8 cellular contexts compared by ENCODE assay signal in genomic region chr17:17781591-17782424, GRCh38. TPM values are rescaled to one million over a fixed set of nuclear protein-coding genes. Genes with fewer than 3 reads are reported as not detected.
DNase-seq lines count a peak whose midpoint lies in the region; ATAC-seq and TF ChIP-seq lines count a peak whose summit lies in the region.

No MANE protein-coding gene starts in this region.

- peaks cover 4% of the 10 kb centered on the region for H3K36me3 ChIP-seq in thymus (ENCODE audit: control insufficient read depth, insufficient read depth)

- ATAC-seq in HG02852 (IDR thresholded peaks at IDR 0.05; ENCODE audit: unreplicated experiment) (no peak), GM18867 (IDR thresholded peaks at IDR 0.05; ENCODE audit: unreplicated experiment) (no peak)

- no peaks in the 10 kb centered on the region for H3K27me3 ChIP-seq in thymus (ENCODE audit: control insufficient read depth, insufficient read depth)

- H3K4me1 ChIP-seq in thymus (ENCODE audit: control insufficient read depth, insufficient read depth, low read length) = peaks cover 25% of the 10 kb centered on the region

- peak overlapping the region; percentile 62 for H3K4me3 ChIP-seq in thymus (ENCODE audit: low read length)

- WGBS in thymus = 2% methylated on average over 75 of the region's 75 CpGs

- no peak for TF ChIP-seq POLR2A in erythroblast (IDR thresholded peaks at IDR 0.05; ENCODE audit: low read length)

- no peaks in the 10 kb centered on the region for H3K9me3 ChIP-seq in thymus (ENCODE audit: control insufficient read depth)

- peak; percentile 64 for DNase-seq in EL
- DNase-seq in NCI-H1694 treated with DMSO at 0.1 percent for 48 hours (lab: John Stamatoyannopoulos, UW) = peak; percentile 77
- peak; percentile 11 for DNase-seq in activated T-cell treated with anti-CD3 and anti-CD28 coated beads for 1 hour (ENCODE audit: low read depth)
- DNase-seq in erythroblast (lab: John Stamatoyannopoulos, UW) = peak; percentile 48 to 56
- DNase-seq in middle frontal gyrus (ENCODE audit: extremely low spot score, low spot score) = peak; percentile 70

- H3K27ac ChIP-seq in thymus (ENCODE audit: low read depth) = peak overlapping the region; percentile 26

RNA-seq across cellular contexts. Expression of gene SREBF1, which starts 55.0 kb away (rescaled TPM):
- 53.3 TPM for polyA plus RNA-seq in thymus

Comparison
In these comparisons a context has a peak if more than half of its experiments do, and no peak if none do; other contexts are left out.
1. DNase-seq: peak in every context shown above with its lines; median percentile 77 in NCI-H1694 treated with DMSO at 0.1 percent for 48 hours; 70 in middle frontal gyrus; 64 in EL; 52 in erythroblast; 11 in activated T-cell treated with anti-CD3 and anti-CD28 coated beads for 1 hour.